3 cellular contexts compared by ENCODE assay signal in genomic region chr20:24489193-24489592, GRCh38.
A peak's percentile ranks its signal among the peaks of the same experiment; 100 is the strongest.
TF ChIP-seq lines count a peak whose summit lies in the region.

No MANE protein-coding gene starts in this region.

TF ChIP-seq in HEK293, 187 proteins besides CTCF, POLR2A, EP300 and RAD21:
- 0 out of 2 replicates have a peak, but pooled peaks have one; percentile 16 for TF ChIP-seq ZSCAN4 (tag by site-specific recombination; IDR thresholded peaks at IDR 0.05)
- no peak for TF ChIP-seq ZNF366 (tag by site-specific recombination; conservative IDR thresholded peaks at IDR 0.05)

TF ChIP-seq in WTC11, 78 proteins besides CTCF, POLR2A, EP300 and RAD21:
- TF ChIP-seq TEAD1 (CRISPR knock-in tag; IDR thresholded peaks at IDR 0.05), result no peak
- TF ChIP-seq STAT6 (CRISPR knock-in tag; conservative IDR thresholded peaks at IDR 0.05; ENCODE audit: low read depth), result no peak
- no peak for TF ChIP-seq ZNF317 (CRISPR knock-in tag; IDR thresholded peaks at IDR 0.05; ENCODE audit: borderline replicate concordance, low read depth)
- no peak for TF ChIP-seq CBFB (CRISPR knock-in tag; IDR thresholded peaks at IDR 0.05; ENCODE audit: low read depth)
- TF ChIP-seq PRDM15 (CRISPR knock-in tag; IDR thresholded peaks at IDR 0.05), result no peak
- no peak for TF ChIP-seq NFE2L1 (CRISPR knock-in tag; IDR thresholded peaks at IDR 0.05)
- no peak for TF ChIP-seq CREB1 (CRISPR knock-in tag; IDR thresholded peaks at IDR 0.05)
- TF ChIP-seq ZNF512 (CRISPR knock-in tag; IDR thresholded peaks at IDR 0.05; ENCODE audit: borderline replicate concordance), result no peak
- TF ChIP-seq SP1 (CRISPR knock-in tag; conservative IDR thresholded peaks at IDR 0.05), result no peak
- no peak for TF ChIP-seq NFATC4 (CRISPR knock-in tag; IDR thresholded peaks at IDR 0.05)
- no peak for TF ChIP-seq USF1 (CRISPR knock-in tag; IDR thresholded peaks at IDR 0.05)
- no peak for TF ChIP-seq ERG (CRISPR knock-in tag; IDR thresholded peaks at IDR 0.05)
- no peak for TF ChIP-seq ZNF121 (CRISPR knock-in tag; IDR thresholded peaks at IDR 0.05)
- TF ChIP-seq MYBL2 (CRISPR knock-in tag; IDR thresholded peaks at IDR 0.05), result no peak
- TF ChIP-seq SOX15 (CRISPR knock-in tag; IDR thresholded peaks at IDR 0.05), result no peak
- TF ChIP-seq ZNF423 (CRISPR knock-in tag; IDR thresholded peaks at IDR 0.05), result no peak

TF ChIP-seq in H1, 55 proteins besides CTCF, POLR2A, EP300 and RAD21:
- TF ChIP-seq SP4 (IDR thresholded peaks at IDR 0.05; ENCODE audit: low read length) (no peak), NRF1 (IDR thresholded peaks at IDR 0.05; ENCODE audit: low read depth, low read length) (no peak), SIX5 (IDR thresholded peaks at IDR 0.05; ENCODE audit: low read depth, low read length) (no peak)
